Comparison of ENCODE assay signal across 8 cellular contexts in genomic region chr10:135601-136464, GRCh38. TPM values are rescaled to one million over a fixed set of nuclear protein-coding genes. Genes with fewer than 3 reads are reported as not detected.
DNase-seq lines count a peak whose midpoint lies in the region; ATAC-seq lines count a peak whose summit lies in the region.

No MANE protein-coding gene starts in this region.

- H3K27ac ChIP-seq in esophagus (ENCODE audit: low read depth in 2 of 2, low read length in 1 of 2) (peak overlapping the region; percentile 95 to 98), muscle layer of duodenum (ENCODE audit: low read length) (peak overlapping the region; percentile 22)

- H3K4me1 ChIP-seq in esophagus (ENCODE audit: control insufficient read depth in 2 of 2, insufficient read depth in 2 of 2, low read length in 1 of 2) (peaks cover 4 to 7% of the 10 kb centered on the region in 2 donors), muscle layer of duodenum (ENCODE audit: control insufficient read depth in 1 of 2, insufficient read depth in 2 of 2, low read length in 2 of 2) (peaks cover 12 to 27% of the 10 kb centered on the region in 2 donors)

- H3K36me3 Mint-ChIP-seq in activated T-cell treated with anti-CD3 and anti-CD28 coated beads, Interleukin-2, amount 50 U/mL, for 4 hours (ENCODE audit: insufficient read depth): no peaks in the 10 kb centered on the region

- H3K9me3 ChIP-seq in esophagus (ENCODE audit: control insufficient read depth in 2 of 2, insufficient read depth in 1 of 2, low read depth in 1 of 2, low read length in 1 of 2) (no peaks in the 10 kb centered on the region), muscle layer of duodenum (ENCODE audit: control insufficient read depth in 1 of 2, low read length in 2 of 2) (no peaks in the 10 kb centered on the region)

- H3K9me3 Mint-ChIP-seq in activated T-cell treated with anti-CD3 and anti-CD28 coated beads, Interleukin-2, amount 50 U/mL, for 4 hours: no peaks in the 10 kb centered on the region

- H3K4me3 Mint-ChIP-seq in activated T-cell treated with anti-CD3 and anti-CD28 coated beads, Interleukin-2, amount 50 U/mL, for 4 hours: peak overlapping the region; percentile 90

- H3K4me1 Mint-ChIP-seq in activated T-cell treated with anti-CD3 and anti-CD28 coated beads, Interleukin-2, amount 50 U/mL, for 4 hours (ENCODE audit: low read depth): peaks cover 45% of the 10 kb centered on the region

- no peaks in the 10 kb centered on the region for H3K27me3 Mint-ChIP-seq in activated T-cell treated with anti-CD3 and anti-CD28 coated beads, Interleukin-2, amount 50 U/mL, for 4 hours (ENCODE audit: low read depth)

- ATAC-seq in GM18520 (IDR thresholded peaks at IDR 0.05; ENCODE audit: unreplicated experiment) (peak; percentile 19), HG03025 (IDR thresholded peaks at IDR 0.05; ENCODE audit: low FRiP score, unreplicated experiment) (peak; percentile 35)
- ATAC-seq in activated T-cell treated with anti-CD3 and anti-CD28 coated beads, Interleukin-2, amount 50 U/mL, for 4 hours: peak; percentile 49 to 52

- no peaks in the 10 kb centered on the region for H3K27me3 ChIP-seq in esophagus (ENCODE audit: control insufficient read depth in 1 of 2, insufficient read depth in 2 of 2, low read length in 2 of 2)
- H3K27me3 ChIP-seq in muscle layer of duodenum (ENCODE audit: low read depth, low read length): no peaks in the 10 kb centered on the region

- no peaks in the 10 kb centered on the region for H3K36me3 ChIP-seq in esophagus (ENCODE audit: control insufficient read depth in 2 of 2, insufficient read depth in 2 of 2, low read length in 1 of 2)
- H3K36me3 ChIP-seq in muscle layer of duodenum (ENCODE audit: control insufficient read depth in 1 of 2, insufficient read depth in 2 of 2, low read length in 2 of 2): no peaks in the 10 kb centered on the region

- H3K4me3 ChIP-seq in esophagus (ENCODE audit: low read depth in 1 of 2, low read length in 2 of 2) (peak overlapping the region; percentile 79 to 96), muscle layer of duodenum (ENCODE audit: low read depth in 1 of 2, low read length in 2 of 2) (peak overlapping the region; percentile 60 to 81)

- peak; percentile 33 for DNase-seq in A172 (ENCODE audit: low spot score)
- peak; percentile 34 for DNase-seq in NOMO-1 treated with DMSO at 0.1 percent for 48 hours (lab: John Stamatoyannopoulos, UW; ENCODE audit: unreplicated experiment)
- peak; percentile 58 for DNase-seq in activated T-cell treated with anti-CD3 and anti-CD28 coated beads, Interleukin-2, amount 50 U/mL, for 4 hours
- DNase-seq in stimulated activated CD8-positive, alpha-beta memory T cell treated with anti-CD3 and anti-CD28 coated beads, Interleukin-7, amount 100 ng/mL, for 48 hours (ENCODE audit: extremely low read depth in 1 of 2, low read depth in 1 of 2): peak; percentile 27 to 37

- 0% methylated on average over 58 to 112 of the region's 112 CpGs for WGBS in esophagus, 2 donors

RNA-seq across cellular contexts. Expression of gene ZMYND11, which starts 0.6 kb away (rescaled TPM):
- 91.1 and 113 TPM in 2 replicates for total RNA-seq in A172 (2014; rRNA removed; shearing (Covaris generic))
- 10 to 100 TPM; 29.3 to 33.3 (median 30.8) TPM for total RNA-seq in activated T-cell treated with anti-CD3 and anti-CD28 coated beads, Interleukin-2, amount 50 U/mL, for 4 hours
- polyA plus RNA-seq in esophagus: 10 to 100 TPM; 14.2 to 20.7 TPM

Comparison
In these comparisons a context has a peak if more than half of its experiments do, and no peak if none do; other contexts are left out.
1. Peak in every context shown above with its lines: DNase-seq, ATAC-seq, H3K4me3 ChIP-seq and H3K27ac ChIP-seq.